Comparison of ENCODE assay signal across 32 cellular contexts in genomic region chr15:29087521-29088285, GRCh38.
DNase-seq lines count a peak whose midpoint lies in the region; ATAC-seq and TF ChIP-seq lines count a peak whose summit lies in the region.
"Had no signal": no experiment of that assay in that cellular context is flagged by ENCODE, and none has a peak within 500 bp of the region (broad histone marks: within the 10 kb centered on the region; RNA-seq: fewer than 3 reads in every experiment).

No MANE protein-coding gene starts in this region.

- H3K27ac Mint-ChIP-seq in CD8-positive, alpha-beta T cell = peak overlapping the region; percentile 87
- H3K27ac Mint-ChIP-seq in T-helper 17 cell = peak overlapping the region; percentile 89
- H3K27ac Mint-ChIP-seq in stimulated activated naive CD8-positive, alpha-beta T cell treated with anti-CD3 and anti-CD28 coated beads, Interleukin-15, amount 100 ng/mL, for 72 hours = peak overlapping the region; percentile 0 to 28

- intact Hi-C loops in CD8-positive, alpha-beta T cell (cut with DNase I, micrococcal nuclease) = no loop called here

- TF ChIP-seq CTCF in CD8-positive, alpha-beta T cell (IDR thresholded peaks at IDR 0.05) = no peak

- no peaks in the 10 kb centered on the region for H3K27me3 ChIP-seq in CD8-positive, alpha-beta T cell (ENCODE audit: insufficient read depth, low read length)
- H3K27me3 ChIP-seq in mesenchymal stem cell (ENCODE audit: control insufficient read depth in 1 of 2, insufficient read depth in 1 of 2, low read length in 2 of 2) = peaks cover 0 to 10% of the 10 kb centered on the region in 2 experiments
- H3K27me3 ChIP-seq: BLaER1 treated with 17β-estradiol and CSF1 and Interleukin-3, amounts not matched to agents 10 nM and 100 nM; breast epithelium; colonic mucosa; neutrophil; tibial nerve had no signal

- DNase-seq in CD8-positive, alpha-beta T cell = no peak
- DNase-seq in T-helper 17 cell (no peak), mesenchymal stem cell (no peak), NCI-H446 (lab: John Stamatoyannopoulos, UW) (no peak), NCI-H2227 (lab: John Stamatoyannopoulos, UW; ENCODE audit: unreplicated experiment) (no peak), hippocampal formation (lab: John Stamatoyannopoulos, UW) (no peak)
- DNase-seq in stimulated activated naive CD8-positive, alpha-beta T cell treated with anti-CD3 and anti-CD28 coated beads, Interleukin-15, amount 100 ng/mL, for 72 hours = no peak
- DNase-seq: activated CD4-positive, alpha-beta T cell treated with anti-CD3 and anti-CD28 coated beads for 4 hours; activated naive CD4-positive, alpha-beta T cell treated with Interleukin-2 at 50 U/mL for 16 hours; activated T-cell treated with anti-CD3 and anti-CD28 coated beads, Interleukin-2, amount 50 U/mL, for 4 hours; amygdala; colonic mucosa; effector memory CD4-positive, alpha-beta T cell; EL; GOT3; lower lobe of right lung; mucosa of descending colon; MV-4-11; NCI-H146; SK-N-SH; stimulated activated CD4-positive, alpha-beta T cell treated with anti-CD3 and anti-CD28 coated beads, Interleukin-15, amount 100 ng/mL, for 24 hours; stomach had no signal

- no peak overlapping the region for H2AK5ac ChIP-seq in mesenchymal stem cell (ENCODE audit: low read length, severe bottlenecking)

- H3K4me1 Mint-ChIP-seq in CD8-positive, alpha-beta T cell (ENCODE audit: low read depth) = peaks cover 43% of the 10 kb centered on the region
- H3K4me1 Mint-ChIP-seq in T-helper 17 cell = peaks cover 36% of the 10 kb centered on the region
- H3K4me1 Mint-ChIP-seq in stimulated activated naive CD8-positive, alpha-beta T cell treated with anti-CD3 and anti-CD28 coated beads, Interleukin-15, amount 100 ng/mL, for 72 hours = peaks cover 59% of the 10 kb centered on the region

- H3K27ac ChIP-seq in CD8-positive, alpha-beta T cell (ENCODE audit: low read depth, low read length) = no peak overlapping the region
- H3K27ac ChIP-seq in mesenchymal stem cell (ENCODE audit: low read length, poor library complexity, severe bottlenecking) = no peak overlapping the region
- H3K27ac ChIP-seq: BLaER1 treated with 17β-estradiol and CSF1 and Interleukin-3, amounts not matched to agents 10 nM and 100 nM; breast epithelium; colonic mucosa; lower lobe of right lung; neutrophil; prostate gland; RWPE1; stomach; tibial nerve; VCaP had no signal

- H2BK120ac ChIP-seq in mesenchymal stem cell (ENCODE audit: low read depth, low read length) = no peak overlapping the region

- H3K9me3 ChIP-seq in CD8-positive, alpha-beta T cell (ENCODE audit: low read length) = no peaks in the 10 kb centered on the region
- H3K9me3 ChIP-seq in T-helper 17 cell (ENCODE audit: control insufficient read depth, low read length, poor library complexity, severe bottlenecking) = no peaks in the 10 kb centered on the region
- no peaks in the 10 kb centered on the region for H3K9me3 ChIP-seq in mesenchymal stem cell (ENCODE audit: control insufficient read depth, low read length)
- H3K9me3 ChIP-seq: colonic mucosa, lower lobe of right lung, mucosa of descending colon, neutrophil, prostate gland, SK-N-SH had no signal

- H3K4me2 ChIP-seq in mesenchymal stem cell (ENCODE audit: low read length, poor library complexity, severe bottlenecking) = no peak overlapping the region
- H3K4me2 ChIP-seq: BLaER1 treated with 17β-estradiol and CSF1 and Interleukin-3, amounts not matched to agents 10 nM and 100 nM; SK-N-SH had no signal

- POLR2A ChIA-PET in CD8-positive, alpha-beta T cell (lab: Charles Lee) = no interaction called here

- H3K4me3 ChIP-seq in CD8-positive, alpha-beta T cell (ENCODE audit: low read depth, low read length) = no peak overlapping the region
- H3K4me3 ChIP-seq in mesenchymal stem cell (ENCODE audit: insufficient read depth in 1 of 2, low read depth in 1 of 2, low read length in 2 of 2) = no peak overlapping the region
- H3K4me3 ChIP-seq: BLaER1 treated with 17β-estradiol and CSF1 and Interleukin-3, amounts not matched to agents 10 nM and 100 nM; breast epithelium; colonic mucosa; GM12878; lower lobe of right lung; mucosa of descending colon; prostate gland; stomach; tibial nerve had no signal

- H3K4me1 ChIP-seq in CD8-positive, alpha-beta T cell (ENCODE audit: insufficient read depth, low read length) = peaks cover 36% of the 10 kb centered on the region
- H3K4me1 ChIP-seq in mesenchymal stem cell (ENCODE audit: control insufficient read depth, insufficient read depth, low read depth, low read length) = no peaks in the 10 kb centered on the region
- H3K4me1 ChIP-seq: breast epithelium, colonic mucosa, lower lobe of right lung, stomach, tibial nerve had no signal

- peak overlapping the region; percentile 29 for H4K8ac ChIP-seq in mesenchymal stem cell (ENCODE audit: low read length)

- H3K36me3 ChIP-seq in CD8-positive, alpha-beta T cell (ENCODE audit: insufficient read depth, low read length) = no peaks in the 10 kb centered on the region
- H3K36me3 ChIP-seq in mesenchymal stem cell (ENCODE audit: control insufficient read depth in 1 of 2, insufficient read depth in 2 of 2, low read depth in 1 of 2, low read length in 2 of 2) = no peaks in the 10 kb centered on the region
- H3K36me3 ChIP-seq: breast epithelium, colonic mucosa, lower lobe of right lung, neutrophil, prostate gland, stomach, tibial nerve had no signal

- no peak overlapping the region for H3K18ac ChIP-seq in mesenchymal stem cell (ENCODE audit: low read depth in 1 of 2, low read length in 2 of 2)

- 94% methylated on average over 16 of the region's 16 CpGs for WGBS in mesenchymal stem cell

- H4K91ac ChIP-seq in mesenchymal stem cell (ENCODE audit: low read length) = no peak overlapping the region

- no peak overlapping the region for H2BK12ac ChIP-seq in mesenchymal stem cell (ENCODE audit: low read length in 2 of 2)

- H3K9me3 Mint-ChIP-seq in CD8-positive, alpha-beta T cell = no peaks in the 10 kb centered on the region
- peaks cover 0 to 7% of the 10 kb centered on the region in 2 donors for H3K9me3 Mint-ChIP-seq in stimulated activated naive CD8-positive, alpha-beta T cell treated with anti-CD3 and anti-CD28 coated beads, Interleukin-15, amount 100 ng/mL, for 72 hours

- no peak overlapping the region for H3K9ac ChIP-seq in mesenchymal stem cell (ENCODE audit: low read length)
- H3K9ac ChIP-seq: BLaER1 treated with 17β-estradiol and CSF1 and Interleukin-3, amounts not matched to agents 10 nM and 100 nM; SK-N-SH had no signal

- CTCF ChIA-PET in CD8-positive, alpha-beta T cell (lab: Charles Lee) = interaction anchor here (0.6 to 8.1 kb wide), 5 partner anchors 9 to 215 kb away, joined by 3 to 68 read pairs (median 3); no protein-coding TSS in a partner anchor

- H3K23ac ChIP-seq in mesenchymal stem cell (ENCODE audit: low read length in 2 of 2) = no peak overlapping the region

- no peak overlapping the region for H2BK15ac ChIP-seq in mesenchymal stem cell (ENCODE audit: low read depth, poor library complexity, severe bottlenecking)

- no peak overlapping the region for H3K4ac ChIP-seq in mesenchymal stem cell (ENCODE audit: low read depth in 1 of 2, low read length in 2 of 2)

- H2AFZ ChIP-seq in mesenchymal stem cell (ENCODE audit: low read depth, low read length) = no peak overlapping the region

- no peak overlapping the region for H3K14ac ChIP-seq in mesenchymal stem cell (ENCODE audit: low read length in 2 of 2)

- H3K4me3 Mint-ChIP-seq in CD8-positive, alpha-beta T cell = no peak overlapping the region
- peak overlapping the region; percentile 13 for H3K4me3 Mint-ChIP-seq in T-helper 17 cell
- H3K4me3 Mint-ChIP-seq in stimulated activated naive CD8-positive, alpha-beta T cell treated with anti-CD3 and anti-CD28 coated beads, Interleukin-15, amount 100 ng/mL, for 72 hours = no peak overlapping the region
- H3K4me3 Mint-ChIP-seq: activated T-cell treated with anti-CD3 and anti-CD28 coated beads, Interleukin-2, amount 50 U/mL, for 4 hours had no signal

- H3K27me3 Mint-ChIP-seq in CD8-positive, alpha-beta T cell (ENCODE audit: low read depth) = no peaks in the 10 kb centered on the region
- no peaks in the 10 kb centered on the region for H3K27me3 Mint-ChIP-seq in T-helper 17 cell
- H3K27me3 Mint-ChIP-seq in stimulated activated naive CD8-positive, alpha-beta T cell treated with anti-CD3 and anti-CD28 coated beads, Interleukin-15, amount 100 ng/mL, for 72 hours = no peaks in the 10 kb centered on the region

- H2BK5ac ChIP-seq in mesenchymal stem cell (ENCODE audit: low read depth, low read length, poor library complexity, severe bottlenecking) = no peak overlapping the region

- H3K36me3 Mint-ChIP-seq in CD8-positive, alpha-beta T cell = peaks cover 41% of the 10 kb centered on the region
- peaks cover 2% of the 10 kb centered on the region for H3K36me3 Mint-ChIP-seq in T-helper 17 cell (ENCODE audit: low read depth)

- no peak for ATAC-seq in CD8-positive, alpha-beta T cell
- no peak for ATAC-seq in T-helper 17 cell
- no peak for ATAC-seq in stimulated activated naive CD8-positive, alpha-beta T cell treated with anti-CD3 and anti-CD28 coated beads, Interleukin-15, amount 100 ng/mL, for 72 hours
- ATAC-seq: activated T-cell treated with anti-CD3 and anti-CD28 coated beads, Interleukin-2, amount 50 U/mL, for 4 hours; GM12878; HepG2; lower lobe of right lung; mucosa of descending colon; sciatic nerve had no signal

- no peaks in the 10 kb centered on the region for H3K79me1 ChIP-seq in mesenchymal stem cell (replicated peaks; ENCODE audit: low read length, poor library complexity, severe bottlenecking)

Comparison
In these comparisons a context has a peak if more than half of its experiments do, and no peak if none do; other contexts are left out.
1. H3K27ac Mint-ChIP-seq: peak in every context shown above with its lines; median percentile 89 in T-helper 17 cell; 87 in CD8-positive, alpha-beta T cell; 14 in stimulated activated naive CD8-positive, alpha-beta T cell treated with anti-CD3 and anti-CD28 coated beads, Interleukin-15, amount 100 ng/mL, for 72 hours.